In the genomic region with DNA sequence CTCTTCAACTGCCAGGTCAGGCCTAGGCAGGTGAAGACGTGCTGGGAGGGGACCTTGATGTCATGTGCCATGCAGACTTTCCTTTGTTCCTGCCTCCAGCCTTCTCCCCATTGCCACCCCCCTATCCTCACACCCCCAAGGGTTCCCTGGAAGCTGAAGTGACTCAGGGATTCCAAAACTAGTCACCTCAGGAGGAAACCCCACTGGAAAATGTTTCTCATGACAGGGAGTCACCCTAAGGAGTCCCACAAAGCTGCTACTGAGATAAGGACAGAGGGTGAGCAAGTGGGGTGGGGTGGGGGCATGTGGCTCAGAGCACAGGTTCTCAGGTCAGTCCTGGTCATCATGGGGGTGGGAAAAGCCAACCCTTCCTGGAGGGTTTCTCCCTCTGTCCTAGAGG, we compare ENCODE assay signal across 10 cellular contexts. TPM values are rescaled to one million over a fixed set of nuclear protein-coding genes. Genes with fewer than 3 reads are reported as not detected.
"Had no signal": no experiment of that assay in that cellular context is flagged by ENCODE, and none has a peak within 500 bp of the region (broad histone marks: within the 10 kb centered on the region; RNA-seq: fewer than 3 reads in every experiment).

No MANE protein-coding gene starts in this region.

- H2AFZ ChIP-seq: GM23338 had no signal

- H3K4me1 Mint-ChIP-seq: IgD-negative memory B cell had no signal

- H3K4me3 ChIP-seq: GM23338 had no signal

- H3K4me3 Mint-ChIP-seq: GM23338, H9, IgD-negative memory B cell had no signal

- ATAC-seq: GM23338, HepG2 had no signal

- H3K36me3 Mint-ChIP-seq: IgD-negative memory B cell had no signal

- H3K9me3 Mint-ChIP-seq: GM23338, IgD-negative memory B cell had no signal

- DNase-seq: H9, HCEC 1CT, KG1 had no signal

- H3K27ac Mint-ChIP-seq: GM23338, H9, IgD-negative memory B cell had no signal

- FAIRE-seq: H1, H54 had no signal

- H3K27ac ChIP-seq: HL-60 had no signal

- H3K4me2 ChIP-seq: GM23338 had no signal

RNA-seq across cellular contexts. Expression of a gene that starts 2.4 kb away (rescaled TPM):
- total RNA-seq: GM23338, H1, H9, HepG2, HT1080 had no signal
- polyA plus RNA-seq: GM23338, H1, HepG2, IgD-negative memory B cell had no signal

RNA-seq across cellular contexts. Expression of a gene that starts 5.2 kb away (rescaled TPM):
- total RNA-seq: HepG2, HT1080 had no signal
- polyA plus RNA-seq: HepG2, IgD-negative memory B cell had no signal

RNA-seq across cellular contexts. Expression of a gene that starts 6.6 kb away (rescaled TPM):
- total RNA-seq: H1, H9, HepG2 had no signal
- polyA plus RNA-seq: GM23338, HepG2 had no signal

RNA-seq across cellular contexts. Expression of a gene that starts 37.9 kb away (rescaled TPM):
- total RNA-seq: H1, HepG2, HT1080 had no signal
- polyA plus RNA-seq: IgD-negative memory B cell had no signal
